9 cellular contexts compared by ENCODE assay signal in the genomic region with DNA sequence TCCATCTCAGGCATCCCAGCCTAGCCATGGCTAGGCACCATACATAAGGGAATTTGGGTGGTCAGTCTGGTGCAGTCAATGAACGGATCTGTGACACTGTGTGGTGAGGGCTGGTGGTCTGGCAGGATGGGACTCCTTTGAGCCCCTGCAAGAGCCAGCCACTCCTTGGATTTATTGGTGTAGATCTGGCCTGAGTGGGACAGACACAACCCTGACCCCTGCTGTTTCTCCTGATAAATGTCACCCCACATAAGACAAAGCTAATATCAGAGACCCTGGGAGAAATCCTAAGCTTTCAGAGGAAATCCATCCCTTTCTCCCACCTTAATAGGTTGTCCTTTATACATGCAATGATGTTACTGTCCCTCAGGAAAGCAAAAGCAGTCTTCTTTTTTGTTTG. TPM values are rescaled to one million over a fixed set of nuclear protein-coding genes. Genes with fewer than 3 reads are reported as not detected.
DNase-seq lines count a peak whose midpoint lies in the region; ATAC-seq and TF ChIP-seq lines count a peak whose summit lies in the region.
"Had no signal": no experiment of that assay in that cellular context is flagged by ENCODE, and none has a peak within 500 bp of the region (broad histone marks: within the 10 kb centered on the region; RNA-seq: fewer than 3 reads in every experiment).

No MANE protein-coding gene starts in this region.

- no peaks in the 10 kb centered on the region for H3K9me3 ChIP-seq in fibroblast of lung (ENCODE audit: control insufficient read depth, insufficient read depth, low read depth, low read length)

- no peak overlapping the region for H3K27ac ChIP-seq in fibroblast of lung (ENCODE audit: insufficient read depth, low read length)

- H3K79me2 ChIP-seq in fibroblast of lung (ENCODE audit: control insufficient read depth, insufficient read depth, low read length): peaks cover 19% of the 10 kb centered on the region

- H3K4me3 ChIP-seq in GM06990 (replicated peaks; ENCODE audit: low read depth, low read length): no peak overlapping the region
- H3K4me3 ChIP-seq in fibroblast of lung (replicated peaks in 1 of 4; ENCODE audit: control extremely low read depth in 1 of 4, insufficient read depth in 1 of 4, low read depth in 3 of 4, low read length in 4 of 4): no peak overlapping the region

- DNase-seq in ACHN (peak; percentile 60), GM06990 (ENCODE audit: extremely low read depth, insufficient read length) (no peak), RPMI7951 (ENCODE audit: low read depth) (peak; percentile 50), fibroblast of lung (ENCODE audit: low read depth in 2 of 2) (no peak)
- no peak for DNase-seq in stimulated activated CD4-positive, alpha-beta T cell treated with anti-CD3 and anti-CD28 coated beads, Interleukin-1b, Interleukin-23, amount 100 ng/mL, for 48 hours
- DNase-seq in stimulated activated CD4-positive, alpha-beta T cell treated with anti-CD3 and anti-CD28 coated beads, Interleukin-4, amount 100 ng/mL, for 24 hours: no peak
- DNase-seq: effector memory CD8-positive, alpha-beta T cell had no signal

- in situ Hi-C loops in ACHN (cut with HindIII; ENCODE audit: low pct_ligation_motif_present, low pct_unique_long_range_greater_than_20kb, low sequenced_read_pairs): no loop called here

- no peak overlapping the region for H2AFZ ChIP-seq in fibroblast of lung (ENCODE audit: low read length)

- H3K27me3 ChIP-seq in GM06990 (replicated peaks; ENCODE audit: control insufficient read depth, insufficient read depth, low read length) (no peaks in the 10 kb centered on the region; the same call in 1 of the 2 replicates), fibroblast of lung (ENCODE audit: control insufficient read depth, insufficient read depth, low read length) (no peaks in the 10 kb centered on the region)

- H3K9ac ChIP-seq in fibroblast of lung (ENCODE audit: insufficient read depth, low read length): no peak overlapping the region

- ATAC-seq in GM19324 (IDR thresholded peaks at IDR 0.05; ENCODE audit: low FRiP score, unreplicated experiment): no peak
- no peak for ATAC-seq in GM19397 (IDR thresholded peaks at IDR 0.05; ENCODE audit: unreplicated experiment)
- ATAC-seq: effector memory CD8-positive, alpha-beta T cell had no signal

- H3K4me2 ChIP-seq in fibroblast of lung (ENCODE audit: extremely low read depth, insufficient read depth, low read length): no peak overlapping the region

- H3K4me1 ChIP-seq in fibroblast of lung (ENCODE audit: control insufficient read depth, extremely low read depth, insufficient read depth, low read length): peaks cover 16% of the 10 kb centered on the region

- no peaks in the 10 kb centered on the region for H4K20me1 ChIP-seq in fibroblast of lung (ENCODE audit: control insufficient read depth, extremely low read depth, insufficient read depth, low read length)

- no peaks in the 10 kb centered on the region for H3K36me3 ChIP-seq in GM06990 (ENCODE audit: control insufficient read depth, insufficient read depth, low read length)
- no peaks in the 10 kb centered on the region for H3K36me3 ChIP-seq in fibroblast of lung (ENCODE audit: control insufficient read depth, insufficient read depth, low read length)

- TF ChIP-seq CTCF in GM06990 (IDR thresholded peaks at IDR 0.05; ENCODE audit: insufficient read depth, low read length, poor library complexity, severe bottlenecking): peak; percentile 58
- TF ChIP-seq CTCF in fibroblast of lung (conservative IDR thresholded peaks at IDR 0.05 in 1 of 2, IDR thresholded peaks at IDR 0.05 in 1 of 2; ENCODE audit: low read depth in 1 of 2, low read length in 2 of 2): peak; percentile 15 to 47

RNA-seq across cellular contexts. Expression of a gene that starts 2.3 kb away (rescaled TPM):
- 0.49 and 0.72 TPM in 2 replicates for total RNA-seq in RPMI7951 (2014; rRNA removed; shearing (Covaris generic))
- total RNA-seq in fibroblast of lung: 0.33 and 0.51 TPM in 2 replicates
- polyA plus RNA-seq in fibroblast of lung: 0.23 and 0.32 TPM in 2 replicates
- 0.27 and 0.33 TPM in 2 replicates for polyA plus RNA-seq in fibroblast of lung (2012)
- 1.1 TPM in 1 of 2 replicates, not detected in the other for polyA minus RNA-seq in fibroblast of lung (ENCODE audit: low replicate concordance)

RNA-seq across cellular contexts. Expression of a gene that starts 2.5 kb away (rescaled TPM):
- 8.3 and 10.8 TPM in 2 replicates for total RNA-seq in RPMI7951 (2014; rRNA removed; shearing (Covaris generic))
- 5.6 and 7.3 TPM in 2 replicates for total RNA-seq in fibroblast of lung
- 9.6 and 11.6 TPM in 2 replicates for polyA plus RNA-seq in fibroblast of lung
- polyA plus RNA-seq in fibroblast of lung (2012): 19.6 and 20.6 TPM in 2 replicates
- polyA minus RNA-seq in fibroblast of lung (ENCODE audit: low replicate concordance): 13.6 and 15.3 TPM in 2 replicates

RNA-seq across cellular contexts. Expression of a gene that starts 13.7 kb away (rescaled TPM):
- total RNA-seq in RPMI7951 (2014; rRNA removed; shearing (Covaris generic)): 175 and 237 TPM in 2 replicates
- total RNA-seq in fibroblast of lung: 116 and 128 TPM in 2 replicates
- polyA plus RNA-seq in fibroblast of lung: 176 and 211 TPM in 2 replicates
- 521 and 677 TPM in 2 replicates for polyA plus RNA-seq in fibroblast of lung (2012)
- 250 and 558 TPM in 2 replicates for polyA minus RNA-seq in fibroblast of lung (ENCODE audit: low replicate concordance)

RNA-seq across cellular contexts. Expression of a gene that starts 14.7 kb away (rescaled TPM):
- total RNA-seq in RPMI7951 (2014; rRNA removed; shearing (Covaris generic)): 2.1 TPM in 1 of 2 replicates, not detected in the other
- not detected in 2 replicates for total RNA-seq in fibroblast of lung
- 0.22 TPM in 1 of 2 replicates, not detected in the other for polyA plus RNA-seq in fibroblast of lung
- polyA plus RNA-seq in fibroblast of lung (2012): 0.21 TPM in 1 of 2 replicates, not detected in the other
- polyA minus RNA-seq in fibroblast of lung (ENCODE audit: low replicate concordance): not detected in 2 replicates

RNA-seq across cellular contexts. Expression of a gene that starts 23.9 kb away (rescaled TPM):
- 19.7 and 28.7 TPM in 2 replicates for total RNA-seq in RPMI7951 (2014; rRNA removed; shearing (Covaris generic))
- 3.9 and 5.9 TPM in 2 replicates for total RNA-seq in fibroblast of lung
- 12.8 and 13.8 TPM in 2 replicates for polyA plus RNA-seq in fibroblast of lung
- polyA plus RNA-seq in fibroblast of lung (2012): 21.3 and 22.2 TPM in 2 replicates
- 22.3 and 32.0 TPM in 2 replicates for polyA minus RNA-seq in fibroblast of lung (ENCODE audit: low replicate concordance)

Comparison
In these comparisons a context has a peak if more than half of its experiments do, and no peak if none do; other contexts are left out.
1. DNase-seq: peak in ACHN (single experiment) and RPMI7951 (single experiment); none in GM06990 (single experiment), fibroblast of lung (0 of 2), stimulated activated CD4-positive, alpha-beta T cell treated with anti-CD3 and anti-CD28 coated beads, Interleukin-1b, Interleukin-23, amount 100 ng/mL, for 48 hours (single experiment) and stimulated activated CD4-positive, alpha-beta T cell treated with anti-CD3 and anti-CD28 coated beads, Interleukin-4, amount 100 ng/mL, for 24 hours (single experiment).